Comparison of ENCODE assay signal across 10 cellular contexts in the genomic region with DNA sequence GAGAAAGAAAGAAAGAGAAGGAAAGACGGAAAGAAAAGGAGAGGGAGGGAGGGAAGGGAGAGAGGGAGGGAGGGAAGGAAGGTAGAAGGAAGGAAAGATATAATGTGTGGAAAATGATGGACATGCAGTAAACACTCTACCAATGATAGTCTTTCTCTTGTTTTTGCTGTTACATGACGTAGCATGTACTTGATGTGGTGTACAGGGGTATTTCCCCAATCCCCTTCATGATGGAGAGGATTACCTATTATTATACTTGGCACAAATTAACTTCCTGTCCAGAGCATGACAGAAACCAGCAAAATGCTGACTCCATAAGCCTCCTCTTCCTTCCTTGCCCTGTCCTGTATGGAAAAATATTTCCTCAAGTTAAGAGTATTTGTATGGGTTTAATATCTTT.
DNase-seq lines count a peak whose midpoint lies in the region; ATAC-seq, FAIRE-seq and TF ChIP-seq lines count a peak whose summit lies in the region.
"Had no signal": no experiment of that assay in that cellular context is flagged by ENCODE, and none has a peak within 500 bp of the region (broad histone marks: within the 10 kb centered on the region; RNA-seq: fewer than 3 reads in every experiment).

No MANE protein-coding gene starts in this region.

- H3K4me1 Mint-ChIP-seq in HFFc6 (ENCODE audit: low read depth), result no peaks in the 10 kb centered on the region

- peaks cover 0 to 22% (median 18%) of the 10 kb centered on the region in 8 donors for H3K9me3 ChIP-seq in spleen

- H3K27me3 Mint-ChIP-seq in HFFc6 (ENCODE audit: insufficient read depth), result peaks cover 3% of the 10 kb centered on the region; the same call in 1 of the 2 replicates

- DNase-seq in spleen, result no peak
- no peak for DNase-seq in SKM-1 treated with dmso at 0.1 percent for 144 hours (lab: John Stamatoyannopoulos, UW; ENCODE audit: unreplicated experiment)
- DNase-seq in H54 (ENCODE audit: insufficient read length, low spot score), result no peak
- DNase-seq in HFFc6, result no peak
- DNase-seq: central memory CD4-positive, alpha-beta T cell; foreskin melanocyte; NCI-H2227 treated with DMSO at 0.1 percent for 48 hours had no signal

- intact Hi-C loops in spleen (cut with DNase I; ENCODE audit: low total_unique reads), result no loop called here

- H3K27me3 ChIP-seq in spleen (replicated peaks in 1 of 7), result no peaks in the 10 kb centered on the region

- no peak for TF ChIP-seq CTCF in spleen (IDR thresholded peaks at IDR 0.05 in 8 of 11, conservative IDR thresholded peaks at IDR 0.05 in 3 of 11)
- TF ChIP-seq CTCF in HFFc6 (IDR thresholded peaks at IDR 0.05), result no peak

- 37 to 65% (median 49%) methylated on average over 2 of the region's 2 CpGs for WGBS in spleen, 5 donors

- peaks cover 56% of the 10 kb centered on the region for H3K9me3 Mint-ChIP-seq in HFFc6

- H3K36me3 ChIP-seq in spleen, result no peaks in the 10 kb centered on the region

- H3K27ac Mint-ChIP-seq in HFFc6, result no peak overlapping the region

- ATAC-seq in GM19043 (IDR thresholded peaks at IDR 0.05; ENCODE audit: low read depth, unreplicated experiment), result peak; percentile 55
- peak; percentile 72 for ATAC-seq in HG02678 (IDR thresholded peaks at IDR 0.05; ENCODE audit: unreplicated experiment)
- ATAC-seq in HG03565 (IDR thresholded peaks at IDR 0.05; ENCODE audit: unreplicated experiment), result peak; percentile 72

- no peak for TF ChIP-seq POLR2A in spleen (IDR thresholded peaks at IDR 0.05)
- no peak for TF ChIP-seq POLR2A in H54 (IDR thresholded peaks at IDR 0.05; ENCODE audit: low read depth, low read length)

- H3K27ac ChIP-seq in spleen, result peak overlapping the region in 7 of 8 donors; percentile 21 to 82 (median 77)

- no peak overlapping the region for H3K4me3 ChIP-seq in spleen

- peaks cover 0 to 50% (median 23%) of the 10 kb centered on the region in 6 donors for H3K4me1 ChIP-seq in spleen

- H3K4me3 Mint-ChIP-seq in HFFc6, result no peak overlapping the region

- H3K36me3 Mint-ChIP-seq in HFFc6 (ENCODE audit: low read depth), result no peaks in the 10 kb centered on the region

- FAIRE-seq in H54 (lab: Jason Lieb, UNC), result no peak
